In genomic region chr10:78931333-78932083, GRCh38 we compare ENCODE assay signal across 11 cellular contexts.
DNase-seq lines count a peak whose midpoint lies in the region; ATAC-seq, FAIRE-seq and TF ChIP-seq lines count a peak whose summit lies in the region.
"Had no signal": no experiment of that assay in that cellular context is flagged by ENCODE, and none has a peak within 500 bp of the region (broad histone marks: within the 10 kb centered on the region; RNA-seq: fewer than 3 reads in every experiment).

No MANE protein-coding gene starts in this region.

- H3K9me3 ChIP-seq in BE2C (no peaks in the 10 kb centered on the region), endothelial cell of umbilical vein (replicated peaks; ENCODE audit: control insufficient read depth, insufficient read depth, low read length) (no peaks in the 10 kb centered on the region)

- H4K20me1 ChIP-seq in endothelial cell of umbilical vein (replicated peaks; ENCODE audit: control insufficient read depth, extremely low read depth, insufficient read depth, low read length) = no peaks in the 10 kb centered on the region

- H2AFZ ChIP-seq in endothelial cell of umbilical vein (ENCODE audit: low read depth, low read length) = peak overlapping the region; percentile 51

- dilution Hi-C loops in endothelial cell of umbilical vein (cut with MboI; ENCODE audit: extremely low pct_ligation_motif_present, low sequenced_read_pairs) = no loop called here

- H3K27ac Mint-ChIP-seq in natural killer cell treated with Interleukin-12 subunit alpha and Interleukin-12 subunit beta and Interleukin-15 and Interleukin-18, amount 100 ng/mL, for 72 hours = no peak overlapping the region

- BruUV-seq in endothelial cell of umbilical vein (replicated peaks; lab: Mats Ljungman, UMichigan) = no TSS peak

- H3K4me1 Mint-ChIP-seq in natural killer cell treated with Interleukin-12 subunit alpha and Interleukin-12 subunit beta and Interleukin-15 and Interleukin-18, amount 100 ng/mL, for 72 hours (ENCODE audit: low read depth in 2 of 2) = no peaks in the 10 kb centered on the region

- TF ChIP-seq POLR2A in endothelial cell of umbilical vein (IDR thresholded peaks at IDR 0.05; ENCODE audit: low read depth, low read length) = no peak

- H3K4me3 ChIP-seq in BE2C (ENCODE audit: low read depth, low read length) (no peak overlapping the region), endothelial cell of umbilical vein (replicated peaks in 1 of 3; ENCODE audit: insufficient read depth in 1 of 3, low read depth in 1 of 3, low read length in 3 of 3) (no peak overlapping the region)

- CTCF ChIA-PET in endothelial cell of umbilical vein (lab: Charles Lee) = no interaction called here

- H3K27me3 ChIP-seq in BE2C (no peaks in the 10 kb centered on the region), endothelial cell of umbilical vein (ENCODE audit: control insufficient read depth in 2 of 2, insufficient read depth in 2 of 2, low read length in 2 of 2) (no peaks in the 10 kb centered on the region)

- peak; percentile 60 for DNase-seq in BE2C
- peak; percentile 40 for DNase-seq in NCI-H2227 (lab: John Stamatoyannopoulos, UW; ENCODE audit: unreplicated experiment)
- DNase-seq in endothelial cell of umbilical vein (ENCODE audit: low read depth, low spot score) = peak; percentile 52
- no peak for DNase-seq in omental fat pad (ENCODE audit: low spot score)
- DNase-seq in natural killer cell treated with Interleukin-12 subunit alpha and Interleukin-12 subunit beta and Interleukin-15 and Interleukin-18, amount 100 ng/mL, for 72 hours (ENCODE audit: low spot score) = no peak
- DNase-seq in activated CD8-positive, alpha-beta memory T cell treated with anti-CD3 and anti-CD28 coated beads, Interleukin-2, amount 50 U/mL, for 4 hours = no peak
- DNase-seq: activated effector memory CD4-positive, alpha-beta T cell treated with Interleukin-2 at 50 U/mL for 16 hours; SIG-M5 had no signal

- TF ChIP-seq CTCF in BE2C (IDR thresholded peaks at IDR 0.05; ENCODE audit: low read depth, low read length) = no peak
- TF ChIP-seq CTCF in endothelial cell of umbilical vein (IDR thresholded peaks at IDR 0.05; ENCODE audit: extremely low read depth in 1 of 2, insufficient read depth in 1 of 2, low read depth in 1 of 2, low read length in 2 of 2) = no peak
- TF ChIP-seq CTCF in omental fat pad (IDR thresholded peaks at IDR 0.05) = no peak

- ATAC-seq in omental fat pad (ENCODE audit: low FRiP score) (peak; percentile 43), GM18511 (IDR thresholded peaks at IDR 0.05; ENCODE audit: unreplicated experiment) (no peak), GM21529 (IDR thresholded peaks at IDR 0.05; ENCODE audit: unreplicated experiment) (no peak)
- ATAC-seq in natural killer cell treated with Interleukin-12 subunit alpha and Interleukin-12 subunit beta and Interleukin-15 and Interleukin-18, amount 100 ng/mL, for 72 hours = no peak

- no peak overlapping the region for H3K9ac ChIP-seq in endothelial cell of umbilical vein (replicated peaks; ENCODE audit: extremely low read depth, insufficient read depth, low read length)
- H3K9ac ChIP-seq: KMS-11 had no signal

- H3K27ac ChIP-seq in endothelial cell of umbilical vein (ENCODE audit: insufficient read depth, low read depth, low read length) = peak overlapping the region; percentile 17
- H3K27ac ChIP-seq: KMS-11 had no signal

- POLR2A ChIA-PET in endothelial cell of umbilical vein (lab: Charles Lee) = no interaction called here

- peak overlapping the region; percentile 38 for H3K4me2 ChIP-seq in endothelial cell of umbilical vein (ENCODE audit: insufficient read depth, low read length)
- H3K4me2 ChIP-seq: KMS-11 had no signal

- no peaks in the 10 kb centered on the region for H3K36me3 ChIP-seq in BE2C
- H3K36me3 ChIP-seq in endothelial cell of umbilical vein (ENCODE audit: control insufficient read depth in 2 of 2, extremely low read depth in 1 of 2, insufficient read depth in 2 of 2, low read length in 2 of 2) = no peaks in the 10 kb centered on the region

- H3K79me2 ChIP-seq in endothelial cell of umbilical vein (ENCODE audit: control insufficient read depth, insufficient read depth, low read length) = no peaks in the 10 kb centered on the region

- H3K9me1 ChIP-seq in endothelial cell of umbilical vein (replicated peaks; ENCODE audit: control insufficient read depth, extremely low read depth, insufficient read depth, low read length) = no peaks in the 10 kb centered on the region

- intact Hi-C loops in endothelial cell of umbilical vein (cut with micrococcal nuclease) = loop anchor here (1.0 kb wide), 1 partner anchor 43 kb away; no protein-coding TSS in a partner anchor

- H3K36me3 Mint-ChIP-seq in natural killer cell treated with Interleukin-12 subunit alpha and Interleukin-12 subunit beta and Interleukin-15 and Interleukin-18, amount 100 ng/mL, for 72 hours = no peaks in the 10 kb centered on the region

- FAIRE-seq in endothelial cell of umbilical vein (lab: Jason Lieb, UNC) = peak; percentile 93

- H3K4me3 Mint-ChIP-seq in natural killer cell treated with Interleukin-12 subunit alpha and Interleukin-12 subunit beta and Interleukin-15 and Interleukin-18, amount 100 ng/mL, for 72 hours = no peak overlapping the region

- peaks cover 14% of the 10 kb centered on the region for H3K4me1 ChIP-seq in BE2C
- H3K4me1 ChIP-seq in endothelial cell of umbilical vein (ENCODE audit: control insufficient read depth, extremely low read depth, insufficient read depth, low read length) = peaks cover 17% of the 10 kb centered on the region

- H3K9me3 Mint-ChIP-seq in natural killer cell treated with Interleukin-12 subunit alpha and Interleukin-12 subunit beta and Interleukin-15 and Interleukin-18, amount 100 ng/mL, for 72 hours = no peaks in the 10 kb centered on the region

- peaks cover 5 to 6% of the 10 kb centered on the region in 2 donors for H3K27me3 Mint-ChIP-seq in natural killer cell treated with Interleukin-12 subunit alpha and Interleukin-12 subunit beta and Interleukin-15 and Interleukin-18, amount 100 ng/mL, for 72 hours

TF ChIP-seq in endothelial cell of umbilical vein, 7 proteins besides CTCF, POLR2A, EP300 and RAD21:
- TF ChIP-seq EZH2 (IDR thresholded peaks at IDR 0.05; ENCODE audit: borderline replicate concordance, low read depth, low read length, severe bottlenecking) (no peak), MYC (IDR thresholded peaks at IDR 0.05; ENCODE audit: low read depth, low read length) (no peak), FOS (IDR thresholded peaks at IDR 0.05; ENCODE audit: borderline replicate concordance, insufficient read depth, low read length) (peak; percentile 88), MAX (IDR thresholded peaks at IDR 0.05; ENCODE audit: insufficient read depth, insufficient read length) (no peak), POLR2AphosphoS5 (IDR thresholded peaks at IDR 0.05; ENCODE audit: insufficient read depth, low read depth, low read length) (peak; percentile 52), GATA2 (IDR thresholded peaks at IDR 0.05; ENCODE audit: insufficient read depth, insufficient read length, low read depth, low read length) (no peak), JUN (IDR thresholded peaks at IDR 0.05; ENCODE audit: borderline replicate concordance, insufficient read depth, insufficient read length, low read depth) (no peak)

Comparison
In these comparisons a context has a peak if more than half of its experiments do, and no peak if none do; other contexts are left out.
1. DNase-seq: peak in BE2C (single experiment), NCI-H2227 (single experiment) and endothelial cell of umbilical vein (single experiment); none in omental fat pad (single experiment), natural killer cell treated with Interleukin-12 subunit alpha and Interleukin-12 subunit beta and Interleukin-15 and Interleukin-18, amount 100 ng/mL, for 72 hours (single experiment) and activated CD8-positive, alpha-beta memory T cell treated with anti-CD3 and anti-CD28 coated beads, Interleukin-2, amount 50 U/mL, for 4 hours (single experiment).